ENCODE assay signal across 20 cellular contexts in the genomic region with DNA sequence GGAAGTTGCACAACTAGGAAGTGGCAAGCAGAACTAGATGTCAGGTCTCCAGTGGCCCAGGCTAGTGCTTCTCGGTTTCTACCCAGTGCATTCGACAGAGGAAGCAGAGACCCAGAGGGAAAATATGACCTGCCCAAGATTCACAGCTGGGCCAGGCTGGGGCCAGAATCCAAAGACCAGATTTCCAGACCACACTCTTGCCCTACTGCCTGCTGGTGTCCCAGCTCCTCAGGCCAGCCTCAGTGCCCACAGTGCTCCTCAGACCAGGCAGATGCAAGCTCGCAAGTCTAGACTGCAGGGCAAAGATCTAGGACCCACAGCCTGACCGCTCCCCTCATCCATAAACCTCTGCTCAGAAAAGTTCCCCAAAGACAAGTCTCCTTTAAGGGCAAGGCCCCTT.
DNase-seq lines count a peak whose midpoint lies in the region; ATAC-seq, FAIRE-seq and TF ChIP-seq lines count a peak whose summit lies in the region.
"Had no signal": no experiment of that assay in that cellular context is flagged by ENCODE, and none has a peak within 500 bp of the region (broad histone marks: within the 10 kb centered on the region; RNA-seq: fewer than 3 reads in every experiment).

No MANE protein-coding gene starts in this region.

- H3K36me3 ChIP-seq in heart right ventricle (no peaks in the 10 kb centered on the region), WERI-Rb-1 (no peaks in the 10 kb centered on the region), HepG2 (replicated peaks in 1 of 2; ENCODE audit: control insufficient read depth in 1 of 2, insufficient read depth in 2 of 2, low read length in 2 of 2) (no peaks in the 10 kb centered on the region)
- H3K36me3 ChIP-seq: BE2C had no signal

- no peak for TF ChIP-seq RAD21 in HepG2 (CRISPR knock-in tag; IDR thresholded peaks at IDR 0.05)

- no peaks in the 10 kb centered on the region for H4K20me1 ChIP-seq in HepG2 (ENCODE audit: insufficient read depth, low read length)

- H3K4me1 Mint-ChIP-seq in mesothelial cell of epicardium: peaks cover 11% of the 10 kb centered on the region
- H3K4me1 Mint-ChIP-seq: CD4-positive, CD25-positive, alpha-beta regulatory T cell had no signal

- intact Hi-C loops in cardiac septum (cut with DNase I): no loop called here
- intact Hi-C loops in heart right ventricle (cut with DNase I): no loop called here
- intact Hi-C loops in HepG2 (cut with micrococcal nuclease; ENCODE audit: unreplicated experiment): no loop called here

- H3K4me1 ChIP-seq in heart right ventricle: no peaks in the 10 kb centered on the region
- no peaks in the 10 kb centered on the region for H3K4me1 ChIP-seq in HepG2 (ENCODE audit: insufficient read depth, low read length)

- DNase-seq in cardiac septum (ENCODE audit: low spot score): peak; percentile 58
- no peak for DNase-seq in heart right ventricle
- DNase-seq in WERI-Rb-1: no peak
- DNase-seq in left lobe of liver (ENCODE audit: low spot score): peak; percentile 40
- no peak for DNase-seq in GM19238 (ENCODE audit: insufficient read length, low spot score)
- no peak for DNase-seq in mesothelial cell of epicardium (ENCODE audit: low spot score in 2 of 2, unreplicated experiment in 2 of 2)
- DNase-seq in HepG2 (ENCODE audit: low spot score): no peak
- DNase-seq: BE2C; CD4-positive, CD25-positive, alpha-beta regulatory T cell; EL; GF-D8; KBM-7; MM.1S; NCI-H1694; NCI-H446; NCI-H526 treated with DMSO at 0.1 percent for 48 hours; PC-9; RPMI8226; SHP77 had no signal

- peaks cover 52% of the 10 kb centered on the region for H3K27me3 Mint-ChIP-seq in mesothelial cell of epicardium (ENCODE audit: low read depth)

- no peak for TF ChIP-seq CTCF in heart right ventricle (IDR thresholded peaks at IDR 0.05)
- TF ChIP-seq CTCF in WERI-Rb-1 (IDR thresholded peaks at IDR 0.05; ENCODE audit: low read depth, low read length): no peak
- no peak for TF ChIP-seq CTCF in mesothelial cell of epicardium (IDR thresholded peaks at IDR 0.05; ENCODE audit: unreplicated experiment)
- TF ChIP-seq CTCF in HepG2 (CRISPR knock-in tag; IDR thresholded peaks at IDR 0.05): no peak

- H2AFZ ChIP-seq in HepG2 (ENCODE audit: low read length): no peak overlapping the region
- H2AFZ ChIP-seq: PC-9 had no signal

- H3K79me2 ChIP-seq in HepG2 (ENCODE audit: insufficient read depth, low read length): no peaks in the 10 kb centered on the region

- POLR2A ChIA-PET in HepG2 (lab: Yijun Ruan, JAX): no interaction called here

- ATAC-seq in heart right ventricle (no peak), left lobe of liver (no peak), HepG2 (no peak)

- H3K36me3 Mint-ChIP-seq in mesothelial cell of epicardium: no peaks in the 10 kb centered on the region
- H3K36me3 Mint-ChIP-seq: CD4-positive, CD25-positive, alpha-beta regulatory T cell had no signal

- H3K27me3 ChIP-seq in heart right ventricle: peaks cover 0 to 72% (median 62%) of the 10 kb centered on the region in 7 donors
- H3K27me3 ChIP-seq in WERI-Rb-1 (ENCODE audit: insufficient read depth, low read depth, severe bottlenecking): no peaks in the 10 kb centered on the region
- H3K27me3 ChIP-seq in HepG2 (ENCODE audit: control insufficient read depth in 1 of 2, insufficient read depth in 2 of 2, low read length in 2 of 2): 0 out of 5 replicates have a peak, but pooled peaks cover 0 to 4% of the 10 kb centered on the region in 2 experiments
- H3K27me3 ChIP-seq: BE2C had no signal

- no peaks in the 10 kb centered on the region for H3K9me3 Mint-ChIP-seq in mesothelial cell of epicardium

- WGBS in heart right ventricle, 2 donors: 70 to 71% methylated on average over 4 of the region's 4 CpGs
- WGBS in HepG2 (ENCODE audit: low lambda C conversion rate): 62% methylated on average over 3 of the region's 4 CpGs

- no peak overlapping the region for H3K9ac ChIP-seq in HepG2 (ENCODE audit: insufficient read depth, low read depth, low read length)

- no peak overlapping the region for H3K27ac Mint-ChIP-seq in mesothelial cell of epicardium

- TF ChIP-seq EP300 in HepG2 (IDR thresholded peaks at IDR 0.05; ENCODE audit: low read depth in 2 of 2, low read length in 2 of 2) (no peak), HepG2 (CRISPR knock-in tag; IDR thresholded peaks at IDR 0.05; ENCODE audit: borderline replicate concordance) (no peak)

- FAIRE-seq in HepG2 (lab: Jason Lieb, UNC): no peak

- H3K4me2 ChIP-seq in HepG2 (ENCODE audit: low read depth, low read length): no peak overlapping the region
- H3K4me2 ChIP-seq: PC-9 had no signal

- H3K4me3 Mint-ChIP-seq in mesothelial cell of epicardium: no peak overlapping the region
- H3K4me3 Mint-ChIP-seq: CD4-positive, CD25-positive, alpha-beta regulatory T cell had no signal

- no peak for TF ChIP-seq POLR2A in HepG2 (IDR thresholded peaks at IDR 0.05; ENCODE audit: insufficient read depth in 1 of 2, low read depth in 2 of 2, low read length in 2 of 2)

- CTCF ChIA-PET in HepG2 (lab: Yijun Ruan, JAX; ENCODE audit: low intra/inter-chr PET ratio, low total read pairs): no interaction called here

- in situ Hi-C loops in HepG2 (cut with HindIII; ENCODE audit: extremely low pct_ligation_motif_present, low pct_unique_long_range_greater_than_20kb): loop anchor here (5.0 kb wide), 1 partner anchor 127 kb away; no protein-coding TSS in a partner anchor

- no peak overlapping the region for H3K27ac ChIP-seq in heart right ventricle
- H3K27ac ChIP-seq in WERI-Rb-1: peak overlapping the region; percentile 69
- no peak overlapping the region for H3K27ac ChIP-seq in HepG2 (ENCODE audit: extremely low read length, insufficient read depth, low read length)
- H3K27ac ChIP-seq: PC-9, SK-N-MC had no signal

- H3K9me3 ChIP-seq in heart right ventricle: no peaks in the 10 kb centered on the region
- H3K9me3 ChIP-seq in WERI-Rb-1 (ENCODE audit: severe bottlenecking): no peaks in the 10 kb centered on the region
- no peaks in the 10 kb centered on the region for H3K9me3 ChIP-seq in HepG2 (ENCODE audit: low read length)
- H3K9me3 ChIP-seq: BE2C had no signal

- no TSS peak for BruUV-seq in HepG2 (replicated peaks; lab: Mats Ljungman, UMichigan)

- H3K4me3 ChIP-seq in heart right ventricle (no peak overlapping the region), WERI-Rb-1 (ENCODE audit: low read depth, low read length) (no peak overlapping the region), HepG2 (replicated peaks in 1 of 3; ENCODE audit: insufficient read depth in 1 of 3, low read depth in 2 of 3, low read length in 3 of 3) (no peak overlapping the region)
- H3K4me3 ChIP-seq: PC-9, SK-N-MC had no signal

TF ChIP-seq in HepG2, 621 proteins besides CTCF, POLR2A, EP300 and RAD21 (continues in another document):
- TF ChIP-seq, protein P1, sequence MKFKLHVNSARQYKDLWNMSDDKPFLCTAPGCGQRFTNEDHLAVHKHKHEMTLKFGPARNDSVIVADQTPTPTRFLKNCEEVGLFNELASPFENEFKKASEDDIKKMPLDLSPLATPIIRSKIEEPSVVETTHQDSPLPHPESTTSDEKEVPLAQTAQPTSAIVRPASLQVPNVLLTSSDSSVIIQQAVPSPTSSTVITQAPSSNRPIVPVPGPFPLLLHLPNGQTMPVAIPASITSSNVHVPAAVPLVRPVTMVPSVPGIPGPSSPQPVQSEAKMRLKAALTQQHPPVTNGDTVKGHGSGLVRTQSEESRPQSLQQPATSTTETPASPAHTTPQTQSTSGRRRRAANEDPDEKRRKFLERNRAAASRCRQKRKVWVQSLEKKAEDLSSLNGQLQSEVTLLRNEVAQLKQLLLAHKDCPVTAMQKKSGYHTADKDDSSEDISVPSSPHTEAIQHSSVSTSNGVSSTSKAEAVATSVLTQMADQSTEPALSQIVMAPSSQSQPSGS (CRISPR knock-in tag; IDR thresholded peaks at IDR 0.05): no peak
- no peak for TF ChIP-seq ZFP41 (CRISPR knock-in tag; IDR thresholded peaks at IDR 0.05; ENCODE audit: borderline replicate concordance)
- TF ChIP-seq ZNF333 (CRISPR knock-in tag; IDR thresholded peaks at IDR 0.05; ENCODE audit: borderline replicate concordance): no peak
- TF ChIP-seq, protein P2, sequence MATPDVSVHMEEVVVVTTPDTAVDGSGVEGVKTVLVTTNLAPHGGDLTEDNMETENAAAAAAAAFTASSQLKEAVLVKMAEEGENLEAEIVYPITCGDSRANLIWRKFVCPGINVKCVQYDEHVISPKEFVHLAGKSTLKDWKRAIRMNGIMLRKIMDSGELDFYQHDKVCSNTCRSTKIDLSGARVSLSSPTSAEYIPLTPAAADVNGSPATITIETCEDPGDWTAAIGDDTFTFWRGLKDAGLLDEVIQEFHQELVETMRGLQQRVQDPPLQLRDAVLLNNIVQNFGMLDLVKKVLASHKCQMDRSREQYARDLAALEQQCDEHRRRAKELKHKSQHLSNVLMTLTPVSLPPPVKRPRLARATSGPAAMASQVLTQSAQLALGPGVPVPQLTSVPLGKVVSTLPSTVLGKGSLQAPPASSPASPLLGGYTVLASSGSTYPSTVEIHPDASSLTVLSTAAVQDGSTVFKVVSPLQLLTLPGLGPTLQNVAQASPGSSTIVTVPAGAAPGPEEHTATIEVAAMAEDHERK (CRISPR knock-in tag; IDR thresholded peaks at IDR 0.05; ENCODE audit: low read depth): no peak
- TF ChIP-seq XBP1 (CRISPR knock-in tag; IDR thresholded peaks at IDR 0.05): no peak

Comparison
In these comparisons a context has a peak if more than half of its experiments do, and no peak if none do; other contexts are left out.
1. DNase-seq: peak in cardiac septum (single experiment) and left lobe of liver (single experiment); none in heart right ventricle (0 of 2), WERI-Rb-1 (single experiment), GM19238 (single experiment), mesothelial cell of epicardium (0 of 2) and HepG2 (single experiment).